In the genomic region with DNA sequence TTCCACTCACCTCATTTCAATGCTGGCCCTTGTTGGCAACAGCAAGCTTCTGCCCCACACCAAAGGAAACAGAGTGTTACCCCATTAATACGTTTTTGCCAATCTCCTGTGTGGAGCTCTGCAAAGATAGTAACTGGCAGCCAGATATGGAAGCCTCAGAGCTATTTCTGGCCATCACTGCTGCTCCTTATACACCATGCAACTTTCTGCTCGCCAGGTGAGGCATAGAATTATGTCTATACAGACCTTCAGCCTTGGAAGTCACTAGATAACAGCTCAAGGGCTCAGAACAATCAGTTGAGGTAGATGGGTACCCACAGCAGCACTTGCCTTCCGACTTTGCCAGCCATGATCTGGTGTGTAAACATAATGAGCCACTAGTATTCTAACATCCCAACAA, we compare ENCODE assay signal across 11 cellular contexts.
"Had no signal": no experiment of that assay in that cellular context is flagged by ENCODE, and none has a peak within 500 bp of the region (broad histone marks: within the 10 kb centered on the region; RNA-seq: fewer than 3 reads in every experiment).

No MANE protein-coding gene starts in this region.

- H3K4me2 ChIP-seq: GM23338 had no signal

- H3K4me1 ChIP-seq: HAP-1 had no signal

- DNase-seq: GM23248, GOT3, H7, H9, HCEC 1CT, HFFc6 had no signal

- H3K4me1 Mint-ChIP-seq: GM23338, H9 had no signal

- H3K4me3 ChIP-seq: GM23248, GM23338, HAP-1 had no signal

- ATAC-seq: GM23338, HCT116 had no signal

- H3K4me3 Mint-ChIP-seq: GM23338, H9, HFFc6 had no signal

- H3K27ac Mint-ChIP-seq: GM23338, H9, HFFc6 had no signal

- FAIRE-seq: H1, H54 had no signal

- H3K9me3 ChIP-seq: HAP-1 had no signal

- H3K36me3 ChIP-seq: HAP-1 had no signal

- H3K9ac ChIP-seq: GM23248 had no signal

- H3K27ac ChIP-seq: GM23248 had no signal

- H2AFZ ChIP-seq: GM23248, GM23338 had no signal
